Comparison of ENCODE assay signal across 17 cellular contexts in genomic region chr11:73287400-73288101, GRCh38. TPM values are rescaled to one million over a fixed set of nuclear protein-coding genes. Genes with fewer than 3 reads are reported as not detected.
A peak's percentile ranks its signal among the peaks of the same experiment; 100 is the strongest.
DNase-seq lines count a peak whose midpoint lies in the region; ATAC-seq and TF ChIP-seq lines count a peak whose summit lies in the region.
"Had no signal": no experiment of that assay in that cellular context is flagged by ENCODE, and none has a peak within 500 bp of the region (broad histone marks: within the 10 kb centered on the region; RNA-seq: fewer than 3 reads in every experiment).

No MANE protein-coding gene starts in this region.

- no peaks in the 10 kb centered on the region for H3K9me3 Mint-ChIP-seq in activated T-helper 17 cell treated with anti-CD3 and anti-CD28 coated beads, Interleukin-2, amount 50 U/mL, for 72 hours
- no peaks in the 10 kb centered on the region for H3K9me3 Mint-ChIP-seq in naive B cell
- H3K9me3 Mint-ChIP-seq: activated CD4-positive, alpha-beta T cell treated with anti-CD3 and anti-CD28 coated beads, Interleukin-2, amount 10 ng/mL, durations not matched to agents 24 days and 14 days; activated T-cell treated with anti-CD3 and anti-CD28 coated beads, Interleukin-2, amount 50 U/mL, for 24 hours had no signal

- no peaks in the 10 kb centered on the region for H3K27me3 ChIP-seq in heart right ventricle

- no peaks in the 10 kb centered on the region for H3K27me3 Mint-ChIP-seq in activated T-helper 17 cell treated with anti-CD3 and anti-CD28 coated beads, Interleukin-2, amount 50 U/mL, for 72 hours
- H3K27me3 Mint-ChIP-seq in naive B cell = peaks cover 0 to 7% (median 0%) of the 10 kb centered on the region in 3 donors

- TF ChIP-seq CTCF in heart right ventricle (IDR thresholded peaks at IDR 0.05) = no peak

- peak overlapping the region in 9 of 10 donors; percentile 9 to 91 (median 57) for H3K27ac ChIP-seq in heart right ventricle

- no peaks in the 10 kb centered on the region for H3K9me3 ChIP-seq in heart right ventricle

- intact Hi-C loops in heart right ventricle (cut with DNase I) = loop anchor here in 9 of 10 donors (2.0 to 10.0 kb wide), 10 partner anchors 45 to 563 kb away; no protein-coding TSS in a partner anchor
- intact Hi-C loops in cardiac septum (cut with DNase I) = loop anchor here (5.0 kb wide), 1 partner anchor 45 kb away; no protein-coding TSS in a partner anchor

- no peaks in the 10 kb centered on the region for H3K36me3 Mint-ChIP-seq in activated T-helper 17 cell treated with anti-CD3 and anti-CD28 coated beads, Interleukin-2, amount 50 U/mL, for 72 hours (ENCODE audit: low read depth)
- H3K36me3 Mint-ChIP-seq in naive B cell = no peaks in the 10 kb centered on the region

- DNase-seq in heart right ventricle (peak in 1 of 2 donors; percentile 41), cardiac septum (ENCODE audit: low spot score) (no peak), naive B cell (no peak), HEK293T (ENCODE audit: extremely low spot score) (no peak)
- DNase-seq in stimulated activated CD4-positive, alpha-beta T cell treated with anti-CD3 and anti-CD28 coated beads, Interleukin-4, amount 100 ng/mL, for 24 hours = no peak
- DNase-seq: ACHN; activated CD4-positive, alpha-beta T cell treated with anti-CD3 and anti-CD28 coated beads, Interleukin-2, amount 10 ng/mL, durations not matched to agents 24 days and 14 days; activated T-cell treated with anti-CD3 and anti-CD28 coated beads, Interleukin-2, amount 50 U/mL, for 24 hours; caudate nucleus; foreskin fibroblast; NCI-H2107; SHP77; stimulated activated CD4-positive, alpha-beta T cell treated with anti-CD3 and anti-CD28 coated beads, Interleukin-2, amount 100 ng/mL, for 24 hours; T-helper 17 cell had no signal

- no peak overlapping the region for H3K4me3 Mint-ChIP-seq in activated T-helper 17 cell treated with anti-CD3 and anti-CD28 coated beads, Interleukin-2, amount 50 U/mL, for 72 hours
- H3K4me3 Mint-ChIP-seq in naive B cell = peak overlapping the region in 2 of 8 donors; percentile 20 to 45
- H3K4me3 Mint-ChIP-seq: activated CD4-positive, alpha-beta T cell treated with anti-CD3 and anti-CD28 coated beads, Interleukin-2, amount 10 ng/mL, durations not matched to agents 24 days and 14 days; activated T-cell treated with anti-CD3 and anti-CD28 coated beads, Interleukin-2, amount 50 U/mL, for 24 hours; T-helper 17 cell had no signal

- peaks cover 12 to 73% (median 31%) of the 10 kb centered on the region in 9 donors for H3K4me1 ChIP-seq in heart right ventricle

- H3K4me3 ChIP-seq in heart right ventricle = no peak overlapping the region

- peak in 2 of 8 donors; percentile 20 to 28 for ATAC-seq in heart right ventricle
- ATAC-seq in activated T-helper 17 cell treated with anti-CD3 and anti-CD28 coated beads, Interleukin-2, amount 50 U/mL, for 72 hours (replicated peaks) = no peak
- no peak for ATAC-seq in naive B cell (ENCODE audit: low read depth in 2 of 2)
- no peak for ATAC-seq in HG03571 (IDR thresholded peaks at IDR 0.05; ENCODE audit: unreplicated experiment)
- no peak for ATAC-seq in HG03159 (IDR thresholded peaks at IDR 0.05; ENCODE audit: unreplicated experiment)
- ATAC-seq: T-helper 17 cell had no signal

- H3K27ac Mint-ChIP-seq in activated T-helper 17 cell treated with anti-CD3 and anti-CD28 coated beads, Interleukin-2, amount 50 U/mL, for 72 hours = peak overlapping the region; percentile 83
- H3K27ac Mint-ChIP-seq in naive B cell = peak overlapping the region; percentile 39 to 94 (median 86)
- H3K27ac Mint-ChIP-seq: activated CD4-positive, alpha-beta T cell treated with anti-CD3 and anti-CD28 coated beads, Interleukin-2, amount 10 ng/mL, durations not matched to agents 24 days and 14 days; activated T-cell treated with anti-CD3 and anti-CD28 coated beads, Interleukin-2, amount 50 U/mL, for 24 hours; T-helper 17 cell had no signal

- CTCF ChIA-PET in HEK293T (lab: Yijun Ruan, JAX) = interaction anchor here (1.3 kb wide), 1 partner anchor 20 kb away, joined by 4 read pairs; no protein-coding TSS in a partner anchor

- H3K4me1 Mint-ChIP-seq in activated T-helper 17 cell treated with anti-CD3 and anti-CD28 coated beads, Interleukin-2, amount 50 U/mL, for 72 hours = peaks cover 7% of the 10 kb centered on the region
- H3K4me1 Mint-ChIP-seq in naive B cell = peaks cover 20 to 38% (median 36%) of the 10 kb centered on the region in 3 donors

- no peaks in the 10 kb centered on the region for H3K36me3 ChIP-seq in heart right ventricle

- WGBS in heart right ventricle, 2 donors = 69 to 71% methylated on average over 10 of the region's 10 CpGs

- POLR2A ChIA-PET in HEK293T (lab: Yijun Ruan, JAX) = no interaction called here

TF ChIP-seq in HEK293T, 16 proteins besides CTCF, POLR2A, EP300 and RAD21:
- TF ChIP-seq L3MBTL2 (conservative IDR thresholded peaks at IDR 0.05) (no peak), SP1 (IDR thresholded peaks at IDR 0.05) (no peak), NFRKB (IDR thresholded peaks at IDR 0.05) (no peak), ZNF384 (IDR thresholded peaks at IDR 0.05) (no peak), CTBP1 (IDR thresholded peaks at IDR 0.05; ENCODE audit: borderline replicate concordance) (no peak)

RNA-seq across cellular contexts. Expression of gene P2RY6, which starts 15.4 kb away (rescaled TPM):
- total RNA-seq in heart right ventricle (10 to 100 TPM in 1 of 10 donors, 1 to 10 TPM in 7, under 1 TPM in 2; 0.83 to 13.0 (median 1.8) TPM), cardiac septum (6.9 TPM)
- polyA plus RNA-seq in heart right ventricle (1 to 10 TPM; 1.2 to 2.4 TPM), naive B cell (ENCODE audit: low read depth in 6 of 6) (not detected)
- total RNA-seq in activated T-helper 17 cell treated with anti-CD3 and anti-CD28 coated beads, Interleukin-2, amount 50 U/mL, for 72 hours = not detected
- total RNA-seq: activated CD4-positive, alpha-beta T cell treated with anti-CD3 and anti-CD28 coated beads, Interleukin-2, amount 10 ng/mL, durations not matched to agents 24 days and 14 days; T-helper 17 cell had no signal

RNA-seq across cellular contexts. Expression of gene ARHGEF17, which starts 20.5 kb away (rescaled TPM):
- total RNA-seq in heart right ventricle = 10 to 100 TPM; 39.2 to 67.4 (median 52.2) TPM
- polyA plus RNA-seq in heart right ventricle = 10 to 100 TPM; 38.6 to 44.3 TPM
- total RNA-seq in cardiac septum = 82.6 TPM
- total RNA-seq in activated T-helper 17 cell treated with anti-CD3 and anti-CD28 coated beads, Interleukin-2, amount 50 U/mL, for 72 hours = under 1 TPM; 0.06 to 0.42 TPM
- polyA plus RNA-seq in naive B cell (ENCODE audit: low read depth in 6 of 6) = not detected
- total RNA-seq: activated CD4-positive, alpha-beta T cell treated with anti-CD3 and anti-CD28 coated beads, Interleukin-2, amount 10 ng/mL, durations not matched to agents 24 days and 14 days had no signal

Comparison
In these comparisons a context has a peak if more than half of its experiments do, and no peak if none do; other contexts are left out.
1. RNA of gene ARHGEF17, which starts 20.5 kb away (total RNA-seq): 82.6 TPM in cardiac septum (single experiment) and 39.2 to 67.4 TPM in heart right ventricle; 0.06 to 0.42 TPM in activated T-helper 17 cell treated with anti-CD3 and anti-CD28 coated beads, Interleukin-2, amount 50 U/mL, for 72 hours; every median in the first group is over 10 times any median in the second.